In the genomic region with DNA sequence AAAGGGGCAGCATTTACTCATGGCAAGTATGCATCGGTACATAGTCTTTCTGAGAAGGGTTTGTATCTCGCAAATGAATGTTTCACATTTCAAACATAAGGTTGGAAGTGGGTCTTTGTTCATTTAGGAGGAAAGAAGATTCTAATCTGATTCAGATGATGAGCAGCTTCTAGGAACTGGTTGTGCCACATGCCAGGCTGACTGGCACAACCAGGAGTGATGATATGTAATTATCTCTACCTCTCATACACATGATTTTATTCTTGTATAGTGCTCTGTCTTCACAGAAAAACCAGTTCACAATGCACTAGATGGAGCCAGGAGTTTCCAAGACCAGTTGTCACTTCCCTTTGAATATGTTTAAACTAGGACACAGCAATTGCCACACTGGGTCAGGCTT, we compare ENCODE assay signal across 9 cellular contexts. TPM values are rescaled to one million over a fixed set of nuclear protein-coding genes. Genes with fewer than 3 reads are reported as not detected.
"Had no signal": no experiment of that assay in that cellular context is flagged by ENCODE, and none has a peak within 500 bp of the region (broad histone marks: within the 10 kb centered on the region; RNA-seq: fewer than 3 reads in every experiment).

No MANE protein-coding gene starts in this region.

- ATAC-seq: GM23338, HCT116, HepG2 had no signal

- DNase-seq: HFFc6, KBM-7 had no signal

- H3K4me2 ChIP-seq: GM23338 had no signal

- H3K36me3 ChIP-seq: HAP-1 had no signal

- H3K4me3 Mint-ChIP-seq: GM23338, HFFc6, IgD-negative memory B cell had no signal

- H3K36me3 Mint-ChIP-seq: IgD-negative memory B cell had no signal

- H3K4me3 ChIP-seq: GM23338, HAP-1 had no signal

- H3K27ac Mint-ChIP-seq: GM23338, HFFc6, IgD-negative memory B cell had no signal

- H3K4me1 ChIP-seq: HAP-1 had no signal

- H3K27me3 Mint-ChIP-seq: IgD-negative memory B cell had no signal

- H3K9me3 ChIP-seq: HAP-1 had no signal

- H3K27ac ChIP-seq: HL-60 had no signal

- H3K9me3 Mint-ChIP-seq: GM23338, HFFc6 had no signal

- H3K4me1 Mint-ChIP-seq: IgD-negative memory B cell had no signal

RNA-seq across cellular contexts. Expression of gene BEST3, which starts 13.7 kb away (rescaled TPM):
- total RNA-seq: GM23338, HepG2 had no signal
- polyA plus RNA-seq: GM23338, H1, HepG2, IgD-negative memory B cell had no signal
